In genomic region chr5:168686837-168687236, GRCh38 we compare ENCODE assay signal across 30 cellular contexts.
"Had no signal": no experiment of that assay in that cellular context is flagged by ENCODE, and none has a peak within 500 bp of the region (broad histone marks: within the 10 kb centered on the region; RNA-seq: fewer than 3 reads in every experiment).

No MANE protein-coding gene starts in this region.

- DNase-seq: activated B cell treated with CpG ODN at 0.5 μM for 24 hours; activated CD4-positive, alpha-beta memory T cell treated with anti-CD3 and anti-CD28 coated beads, Interleukin-2, amount 10 ng/mL, durations not matched to agents 7 days and 5 days; activated CD4-positive, alpha-beta T cell treated with anti-CD3 and anti-CD28 coated beads for 1 hour; activated CD4-positive, alpha-beta T cell treated with anti-CD3 and anti-CD28 coated beads for 36 hours; activated CD4-positive, alpha-beta T cell treated with anti-CD3 and anti-CD28 coated beads for 48 hours; activated CD4-positive, alpha-beta T cell treated with anti-CD3 and anti-CD28 coated beads, Interleukin-2, amount 10 ng/mL, durations not matched to agents 7 days and 5 days; activated CD4-positive, alpha-beta T cell treated with anti-CD3 and anti-CD28 coated beads, Interleukin-2, amount 50 U/mL, for 48 hours; activated CD8-positive, alpha-beta memory T cell treated with anti-CD3 and anti-CD28 coated beads for 24 hours; activated CD8-positive, alpha-beta memory T cell treated with anti-CD3 and anti-CD28 coated beads, Interleukin-2, amount 10 ng/mL, durations not matched to agents 7 days and 5 days; activated CD8-positive, alpha-beta T cell treated with anti-CD3 and anti-CD28 coated beads, Interleukin-2, amount 10 ng/mL, durations not matched to agents 7 days and 5 days; activated effector memory CD4-positive, alpha-beta T cell treated with Interleukin-2 at 50 U/mL for 16 hours; activated gamma-delta T cell treated with Interleukin-2 at 50 U/mL for 16 hours; activated naive CD4-positive, alpha-beta T cell; activated naive CD4-positive, alpha-beta T cell treated with anti-CD3 and anti-CD28 coated beads for 36 hours; activated naive CD4-positive, alpha-beta T cell treated with anti-CD3 and anti-CD28 coated beads, Interleukin-2, amount 50 U/mL, for 16 hours; activated naive CD8-positive, alpha-beta T cell treated with anti-CD3 and anti-CD28 coated beads for 36 hours; activated T-cell treated with anti-CD3 and anti-CD28 coated beads, Interleukin-2, amount 50 U/mL, for 24 hours; activated T-cell treated with anti-CD3 and anti-CD28 coated beads, Interleukin-2, amount 50 U/mL, for 48 hours; adrenal gland; amniotic stem cell; aorta; body of pancreas; brain microvascular endothelial cell; central memory CD4-positive, alpha-beta T cell; T-helper 1 cell; T-helper 2 cell; T-helper 9 cell had no signal

- H3K4me3 ChIP-seq: adrenal gland, body of pancreas, breast epithelium had no signal

- H3K27me3 ChIP-seq: adrenal gland, body of pancreas, brain microvascular endothelial cell, breast epithelium had no signal

- ATAC-seq: activated CD4-positive, alpha-beta T cell treated with anti-CD3 and anti-CD28 coated beads for 36 hours; activated CD8-positive, alpha-beta memory T cell treated with anti-CD3 and anti-CD28 coated beads, Interleukin-2, amount 10 ng/mL, durations not matched to agents 7 days and 5 days; activated CD8-positive, alpha-beta T cell treated with anti-CD3 and anti-CD28 coated beads, Interleukin-2, amount 10 ng/mL, durations not matched to agents 7 days and 5 days; activated naive CD4-positive, alpha-beta T cell treated with anti-CD3 and anti-CD28 coated beads, Interleukin-2, amount 50 U/mL, for 72 hours; body of pancreas had no signal

- H3K4me1 ChIP-seq: body of pancreas, breast epithelium had no signal

- H3K9me3 ChIP-seq: adrenal gland, body of pancreas, breast epithelium had no signal

- H3K36me3 ChIP-seq: adrenal gland, brain microvascular endothelial cell, breast epithelium had no signal

- H3K27ac ChIP-seq: adrenal gland, body of pancreas, brain microvascular endothelial cell, breast epithelium, VCaP had no signal
